9 cellular contexts compared by ENCODE assay signal in genomic region chr1:53765656-53766055, GRCh38. TPM values are rescaled to one million over a fixed set of nuclear protein-coding genes. Genes with fewer than 3 reads are reported as not detected.
DNase-seq lines count a peak whose midpoint lies in the region; ATAC-seq and TF ChIP-seq lines count a peak whose summit lies in the region.
"Had no signal": no experiment of that assay in that cellular context is flagged by ENCODE, and none has a peak within 500 bp of the region (broad histone marks: within the 10 kb centered on the region; RNA-seq: fewer than 3 reads in every experiment).

No MANE protein-coding gene starts in this region.

- H2AFZ ChIP-seq in MM.1S (ENCODE audit: low read length) = no peak overlapping the region

- no peaks in the 10 kb centered on the region for H3K79me2 ChIP-seq in MM.1S (ENCODE audit: low read length)

- peak; percentile 90 for ATAC-seq in activated CD8-positive, alpha-beta memory T cell treated with anti-CD3 and anti-CD28 coated beads, Interleukin-2, amount 10 ng/mL, durations not matched to agents 7 days and 5 days
- peak; percentile 92 to 94 for ATAC-seq in natural killer cell treated with Interleukin-12 subunit alpha and Interleukin-12 subunit beta and Interleukin-15 and Interleukin-18, amount 100 ng/mL, for 72 hours
- ATAC-seq in GM21360 (IDR thresholded peaks at IDR 0.05; ENCODE audit: unreplicated experiment) = no peak

- peak overlapping the region; percentile 59 for H3K4me3 Mint-ChIP-seq in activated CD8-positive, alpha-beta memory T cell treated with anti-CD3 and anti-CD28 coated beads, Interleukin-2, amount 10 ng/mL, durations not matched to agents 7 days and 5 days
- peak overlapping the region; percentile 83 for H3K4me3 Mint-ChIP-seq in natural killer cell treated with Interleukin-12 subunit alpha and Interleukin-12 subunit beta and Interleukin-15 and Interleukin-18, amount 100 ng/mL, for 72 hours

- H3K27me3 ChIP-seq in MM.1S (replicated peaks; ENCODE audit: insufficient read depth, low read length) (no peaks in the 10 kb centered on the region), esophagus squamous epithelium (no peaks in the 10 kb centered on the region)

- H3K36me3 ChIP-seq in MM.1S (replicated peaks; ENCODE audit: insufficient read depth, low read length) = no peaks in the 10 kb centered on the region
- H3K36me3 ChIP-seq in esophagus squamous epithelium = peaks cover 0 to 18% (median 0%) of the 10 kb centered on the region in 3 donors

- CTCF ChIA-PET in activated CD8-positive, alpha-beta memory T cell treated with anti-CD3 and anti-CD28 coated beads, Interleukin-2, amount 10 ng/mL, durations not matched to agents 7 days and 5 days (lab: Charles Lee) = interaction anchor here (1.1 to 2.2 kb wide), 2 partner anchors 11 to 16 kb away, joined by 3 to 18 read pairs; no protein-coding TSS in a partner anchor

- peak overlapping the region; percentile 56; the same call in 1 of the 2 replicates for H3K27ac ChIP-seq in MM.1S (ENCODE audit: low read length)
- no peak overlapping the region for H3K27ac ChIP-seq in coronary artery
- no peak overlapping the region for H3K27ac ChIP-seq in esophagus squamous epithelium

- H3K4me2 ChIP-seq in MM.1S (ENCODE audit: low read depth, low read length) = peak overlapping the region; percentile 80; the same call in 1 of the 2 replicates

- H3K9me3 ChIP-seq in MM.1S (replicated peaks; ENCODE audit: insufficient read depth, low read length) (no peaks in the 10 kb centered on the region), esophagus squamous epithelium (no peaks in the 10 kb centered on the region)

- peaks cover 9% of the 10 kb centered on the region; the same call in 1 of the 2 replicates for H3F3A ChIP-seq in MM.1S (ENCODE audit: insufficient read depth, low read length)

- DNase-seq in activated CD8-positive, alpha-beta memory T cell treated with anti-CD3 and anti-CD28 coated beads, Interleukin-2, amount 10 ng/mL, durations not matched to agents 7 days and 5 days = no peak
- DNase-seq in activated CD8-positive, alpha-beta memory T cell treated with anti-CD3 and anti-CD28 coated beads, Interleukin-2, amount 50 U/mL, for 48 hours = no peak
- DNase-seq in MM.1S = peak; percentile 19
- peak; percentile 72 to 87 for DNase-seq in cardiac fibroblast (ENCODE audit: low read depth in 2 of 2)
- DNase-seq in natural killer cell treated with Interleukin-12 subunit alpha and Interleukin-12 subunit beta and Interleukin-15 and Interleukin-18, amount 100 ng/mL, for 72 hours (ENCODE audit: low spot score) = peak; percentile 64
- DNase-seq in coronary artery (ENCODE audit: low spot score) = no peak
- no peak for DNase-seq in esophagus squamous epithelium (lab: John Stamatoyannopoulos, UW)
- DNase-seq: AML-193 had no signal

- H3K9ac ChIP-seq in MM.1S (ENCODE audit: low read length) = no peak overlapping the region

- TF ChIP-seq CTCF in MM.1S (IDR thresholded peaks at IDR 0.05; ENCODE audit: low read length) (no peak), cardiac fibroblast (IDR thresholded peaks at IDR 0.05; ENCODE audit: low read depth, low read length) (no peak), coronary artery (IDR thresholded peaks at IDR 0.05) (no peak), esophagus squamous epithelium (IDR thresholded peaks at IDR 0.05) (no peak)

- H3K27ac Mint-ChIP-seq in activated CD8-positive, alpha-beta memory T cell treated with anti-CD3 and anti-CD28 coated beads, Interleukin-2, amount 10 ng/mL, durations not matched to agents 7 days and 5 days = peak overlapping the region; percentile 81
- peak overlapping the region; percentile 89 to 94 for H3K27ac Mint-ChIP-seq in natural killer cell treated with Interleukin-12 subunit alpha and Interleukin-12 subunit beta and Interleukin-15 and Interleukin-18, amount 100 ng/mL, for 72 hours

- no peaks in the 10 kb centered on the region for H4K20me1 ChIP-seq in MM.1S (ENCODE audit: insufficient read depth, low read length)

- peaks cover 31% of the 10 kb centered on the region for H3K36me3 Mint-ChIP-seq in activated CD8-positive, alpha-beta memory T cell treated with anti-CD3 and anti-CD28 coated beads, Interleukin-2, amount 10 ng/mL, durations not matched to agents 7 days and 5 days
- H3K36me3 Mint-ChIP-seq in natural killer cell treated with Interleukin-12 subunit alpha and Interleukin-12 subunit beta and Interleukin-15 and Interleukin-18, amount 100 ng/mL, for 72 hours = peaks cover under 1% of the 10 kb centered on the region

- TF ChIP-seq POLR2A in esophagus squamous epithelium (IDR thresholded peaks at IDR 0.05) = no peak

- peaks cover 15% of the 10 kb centered on the region for H3K4me1 ChIP-seq in MM.1S (ENCODE audit: low read length)
- peaks cover 0 to 6% (median 0%) of the 10 kb centered on the region in 3 donors for H3K4me1 ChIP-seq in esophagus squamous epithelium

- no peaks in the 10 kb centered on the region for H3K9me2 ChIP-seq in MM.1S (replicated peaks; ENCODE audit: insufficient read depth, low read length)

- H3K4me3 ChIP-seq in MM.1S (ENCODE audit: low read length) (no peak overlapping the region), cardiac fibroblast (replicated peaks in 1 of 2; ENCODE audit: low read depth in 2 of 2, low read length in 2 of 2) (no peak overlapping the region), coronary artery (no peak overlapping the region), esophagus squamous epithelium (no peak overlapping the region)

- peaks cover 31% of the 10 kb centered on the region for H3K4me1 Mint-ChIP-seq in activated CD8-positive, alpha-beta memory T cell treated with anti-CD3 and anti-CD28 coated beads, Interleukin-2, amount 10 ng/mL, durations not matched to agents 7 days and 5 days
- peaks cover 26 to 27% of the 10 kb centered on the region in 2 donors for H3K4me1 Mint-ChIP-seq in natural killer cell treated with Interleukin-12 subunit alpha and Interleukin-12 subunit beta and Interleukin-15 and Interleukin-18, amount 100 ng/mL, for 72 hours (ENCODE audit: low read depth in 2 of 2)

- no peaks in the 10 kb centered on the region for H3K9me3 Mint-ChIP-seq in activated CD8-positive, alpha-beta memory T cell treated with anti-CD3 and anti-CD28 coated beads, Interleukin-2, amount 10 ng/mL, durations not matched to agents 7 days and 5 days (ENCODE audit: low read depth)
- no peaks in the 10 kb centered on the region for H3K9me3 Mint-ChIP-seq in natural killer cell treated with Interleukin-12 subunit alpha and Interleukin-12 subunit beta and Interleukin-15 and Interleukin-18, amount 100 ng/mL, for 72 hours

- WGBS in esophagus squamous epithelium, 2 donors = 79 to 81% methylated on average over 1 of the region's 1 CpG

- intact Hi-C loops in esophagus squamous epithelium (cut with DNase I) = no loop called here

- H3K27me3 Mint-ChIP-seq in activated CD8-positive, alpha-beta memory T cell treated with anti-CD3 and anti-CD28 coated beads, Interleukin-2, amount 10 ng/mL, durations not matched to agents 7 days and 5 days = no peaks in the 10 kb centered on the region
- H3K27me3 Mint-ChIP-seq in natural killer cell treated with Interleukin-12 subunit alpha and Interleukin-12 subunit beta and Interleukin-15 and Interleukin-18, amount 100 ng/mL, for 72 hours = no peaks in the 10 kb centered on the region

RNA-seq across cellular contexts. Expression of gene GLIS1, which starts 26.7 kb away (rescaled TPM):
- not detected for total RNA-seq in activated CD8-positive, alpha-beta memory T cell treated with anti-CD3 and anti-CD28 coated beads, Interleukin-2, amount 10 ng/mL, durations not matched to agents 7 days and 5 days
- total RNA-seq in natural killer cell treated with Interleukin-12 subunit alpha and Interleukin-12 subunit beta and Interleukin-15 and Interleukin-18, amount 100 ng/mL, for 72 hours = not detected
- under 1 TPM in 1 of 4 donors, not detected in 3; 0.57 TPM for total RNA-seq in esophagus squamous epithelium

Comparison
In these comparisons a context has a peak if more than half of its experiments do, and no peak if none do; other contexts are left out.
1. DNase-seq: peak in MM.1S (single experiment), cardiac fibroblast (2 of 2) and natural killer cell treated with Interleukin-12 subunit alpha and Interleukin-12 subunit beta and Interleukin-15 and Interleukin-18, amount 100 ng/mL, for 72 hours (single experiment); none in activated CD8-positive, alpha-beta memory T cell treated with anti-CD3 and anti-CD28 coated beads, Interleukin-2, amount 10 ng/mL, durations not matched to agents 7 days and 5 days (single experiment), activated CD8-positive, alpha-beta memory T cell treated with anti-CD3 and anti-CD28 coated beads, Interleukin-2, amount 50 U/mL, for 48 hours (single experiment), coronary artery (single experiment) and esophagus squamous epithelium (single experiment).